1 cellular context compared by ENCODE assay signal in genomic region chr5:34915139-34915855, GRCh38.
TF ChIP-seq lines count a peak whose summit lies in the region.

TSS of gene BRIX1 (plus strand) at chr5:34915711. CDS start at chr5:34915739, 28 bp downstream.
TSS of gene RAD1 (minus strand) at chr5:34915504. CDS start at chr5:34914892, 612 bp downstream.

TF ChIP-seq in H1, 55 proteins besides CTCF, POLR2A, EP300 and RAD21 (continued from another document):
- TF ChIP-seq GABPA (IDR thresholded peaks at IDR 0.05; ENCODE audit: borderline replicate concordance, insufficient read depth, low read length) (peak; percentile 90), SRF (IDR thresholded peaks at IDR 0.05; ENCODE audit: low read depth, low read length) (no peak), HDAC2 (IDR thresholded peaks at IDR 0.05; ENCODE audit: borderline replicate concordance in 1 of 2, low read depth in 2 of 2, low read length in 2 of 2) (0 out of 4 replicates have a peak, but pooled peaks have one; percentile 3 to 78), KDM1A (IDR thresholded peaks at IDR 0.05; ENCODE audit: borderline replicate concordance, low read length) (no peak), SIRT6 (IDR thresholded peaks at IDR 0.05; ENCODE audit: low read length) (no peak), EGR1 (IDR thresholded peaks at IDR 0.05; ENCODE audit: borderline replicate concordance, low read depth, low read length) (peak; percentile 86), RNF2 (IDR thresholded peaks at IDR 0.05; ENCODE audit: borderline replicate concordance, low read depth, low read length, missing control alignments, poor library complexity, severe bottlenecking) (no peak), TAF7 (optimal IDR thresholded peaks at IDR 0.05; ENCODE audit: borderline replicate concordance, low read depth, low read length) (peak; percentile 88), BRCA1 (IDR thresholded peaks at IDR 0.05; ENCODE audit: low read depth, low read length) (no peak), CTBP2 (IDR thresholded peaks at IDR 0.05; ENCODE audit: borderline replicate concordance, insufficient read depth, insufficient read length, low read length) (no peak), RFX5 (IDR thresholded peaks at IDR 0.05; ENCODE audit: borderline replicate concordance, low read depth, low read length) (no peak), RBBP5 (IDR thresholded peaks at IDR 0.05; ENCODE audit: borderline replicate concordance, low read depth, low read length) (peak; percentile 79), HDAC6 (IDR thresholded peaks at IDR 0.05; ENCODE audit: low read depth, low read length) (no peak), CHD2 (IDR thresholded peaks at IDR 0.05; ENCODE audit: low read length) (no peak), POLR2AphosphoS5 (IDR thresholded peaks at IDR 0.05; ENCODE audit: low read depth, low read length) (peak; percentile 90), CEBPB (IDR thresholded peaks at IDR 0.05; ENCODE audit: low read depth, low read length) (no peak), SP1 (IDR thresholded peaks at IDR 0.05; ENCODE audit: low read depth, low read length) (0 out of 2 replicates have a peak, but pooled peaks have one; percentile 41), NRF1 (IDR thresholded peaks at IDR 0.05; ENCODE audit: low read depth, low read length) (no peak), BACH1 (IDR thresholded peaks at IDR 0.05; ENCODE audit: low read length) (no peak), E2F6 (IDR thresholded peaks at IDR 0.05) (peak; percentile 9; the same call in 1 of the 2 replicates), TAF1 (IDR thresholded peaks at IDR 0.05; ENCODE audit: low read depth, low read length) (peak; percentile 98), NANOG (IDR thresholded peaks at IDR 0.05; ENCODE audit: insufficient read depth, low read depth, low read length, poor library complexity, severe bottlenecking) (no peak), SAP30 (IDR thresholded peaks at IDR 0.05; ENCODE audit: insufficient read depth, insufficient replicate concordance, low read length) (peak; percentile 82), GTF2F1 (IDR thresholded peaks at IDR 0.05; ENCODE audit: borderline replicate concordance, low read depth, low read length) (0 out of 2 replicates have a peak, but pooled peaks have one; percentile 28), MAX (IDR thresholded peaks at IDR 0.05) (peak; percentile 64), RXRA (IDR thresholded peaks at IDR 0.05; ENCODE audit: insufficient read depth, low read depth, low read length) (no peak), CHD7 (IDR thresholded peaks at IDR 0.05; ENCODE audit: insufficient replicate concordance, low read length) (no peak), USF2 (IDR thresholded peaks at IDR 0.05; ENCODE audit: low read length) (no peak), PHF8 (conservative IDR thresholded peaks at IDR 0.05; ENCODE audit: low read depth, low read length) (peak; percentile 94), SIN3A (conservative IDR thresholded peaks at IDR 0.05 in 1 of 2, IDR thresholded peaks at IDR 0.05 in 1 of 2; ENCODE audit: low read depth in 1 of 2, low read length in 2 of 2) (peak; percentile 79; a peak in 3 of 4 replicates), JUN (IDR thresholded peaks at IDR 0.05; ENCODE audit: low read depth, low read length) (no peak), ATF2 (IDR thresholded peaks at IDR 0.05; ENCODE audit: low read length) (0 out of 2 replicates have a peak, but pooled peaks have one; percentile 48), TCF12 (IDR thresholded peaks at IDR 0.05; ENCODE audit: low read depth, low read length) (no peak), SIX5 (IDR thresholded peaks at IDR 0.05; ENCODE audit: low read depth, low read length) (no peak), ASH2L (IDR thresholded peaks at IDR 0.05; ENCODE audit: low read length) (peak; percentile 90), TBP (IDR thresholded peaks at IDR 0.05; ENCODE audit: low read depth, low read length) (peak; percentile 93), JUND (IDR thresholded peaks at IDR 0.05; ENCODE audit: low read length) (no peak), SP4 (IDR thresholded peaks at IDR 0.05; ENCODE audit: low read length) (no peak; the same call in 1 of the 2 replicates), KDM4A (IDR thresholded peaks at IDR 0.05; ENCODE audit: low read depth, low read length, severe bottlenecking) (peak; percentile 67), CBX8 (IDR thresholded peaks at IDR 0.05; ENCODE audit: borderline replicate concordance, low read depth, low read length) (no peak), MAFK (IDR thresholded peaks at IDR 0.05; ENCODE audit: low read depth, low read length) (no peak), CBX5 (IDR thresholded peaks at IDR 0.05; ENCODE audit: low read depth, low read length) (no peak)
